Comparison of ENCODE assay signal across 8 cellular contexts in the genomic region with DNA sequence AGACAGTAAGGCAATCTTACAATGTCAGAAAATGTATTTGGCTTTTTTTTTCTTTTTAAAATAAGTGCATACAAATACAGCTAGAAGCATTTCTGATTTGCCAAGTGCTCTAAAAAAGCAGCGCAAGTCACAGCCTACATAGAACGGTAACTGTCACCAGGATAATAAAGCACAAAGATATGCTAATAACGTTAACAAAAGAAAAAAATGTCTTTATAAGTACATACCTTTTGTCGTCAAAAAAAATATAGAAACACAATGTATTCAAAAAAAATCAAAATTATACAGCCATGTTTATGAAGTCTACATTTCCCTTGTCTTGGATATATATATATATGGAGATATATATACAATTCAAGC. TPM values are rescaled to one million over a fixed set of nuclear protein-coding genes. Genes with fewer than 3 reads are reported as not detected.
DNase-seq lines count a peak whose midpoint lies in the region; FAIRE-seq and TF ChIP-seq lines count a peak whose summit lies in the region.

No MANE protein-coding gene starts in this region.

- intact Hi-C loops in activated CD4-positive, alpha-beta T cell treated with anti-CD3 and anti-CD28 coated beads, Interleukin-2, amount 10 ng/mL, durations not matched to agents 24 days and 14 days (cut with micrococcal nuclease) = loop anchor here (10.0 kb wide), 1 partner anchor 1258 kb away; a partner anchor contains a TSS
- intact Hi-C loops in kidney (cut with DNase I) = loop anchor here (10.0 kb wide), 1 partner anchor 478 kb away; no protein-coding TSS in a partner anchor

- TF ChIP-seq CTCF in kidney (IDR thresholded peaks at IDR 0.05; ENCODE audit: borderline replicate concordance, extremely low read depth, insufficient read depth) = no peak

- H3K27ac ChIP-seq in kidney (ENCODE audit: low read depth in 2 of 2, low read length in 2 of 2) = peak overlapping the region; percentile 100
- H3K27ac ChIP-seq in temporal lobe (ENCODE audit: low read depth, low read length) = peak overlapping the region; percentile 93

- peak overlapping the region; percentile 77 to 92 for H3K4me3 ChIP-seq in kidney (ENCODE audit: low read length in 2 of 2)

- H3K27ac Mint-ChIP-seq in activated CD4-positive, alpha-beta T cell treated with anti-CD3 and anti-CD28 coated beads, Interleukin-2, amount 10 ng/mL, durations not matched to agents 24 days and 14 days = peak overlapping the region; percentile 98
- peak overlapping the region; percentile 98 for H3K27ac Mint-ChIP-seq in activated naive CD8-positive, alpha-beta T cell

- peaks cover 2% of the 10 kb centered on the region for H3K27me3 Mint-ChIP-seq in activated CD4-positive, alpha-beta T cell treated with anti-CD3 and anti-CD28 coated beads, Interleukin-2, amount 10 ng/mL, durations not matched to agents 24 days and 14 days
- H3K27me3 Mint-ChIP-seq in activated naive CD8-positive, alpha-beta T cell = no peaks in the 10 kb centered on the region

- DNase-seq in activated CD4-positive, alpha-beta T cell treated with anti-CD3 and anti-CD28 coated beads, Interleukin-2, amount 10 ng/mL, durations not matched to agents 24 days and 14 days = no peak
- DNase-seq in activated CD4-positive, alpha-beta T cell treated with anti-CD3 and anti-CD28 coated beads for 4 hours = no peak
- DNase-seq in kidney (no peak), HCEC 1CT (no peak), mesenteric fat pad (ENCODE audit: low spot score) (no peak), RCC 7860 (ENCODE audit: low spot score) (no peak)

- no peaks in the 10 kb centered on the region for H3K9me3 ChIP-seq in kidney (ENCODE audit: control insufficient read depth in 1 of 2, low read length in 2 of 2)

- peak overlapping the region; percentile 78 to 99 for H3K9ac ChIP-seq in kidney (ENCODE audit: low read length in 2 of 2)

- H3K4me1 Mint-ChIP-seq in activated CD4-positive, alpha-beta T cell treated with anti-CD3 and anti-CD28 coated beads, Interleukin-2, amount 10 ng/mL, durations not matched to agents 24 days and 14 days = peaks cover 45% of the 10 kb centered on the region
- H3K4me1 Mint-ChIP-seq in activated naive CD8-positive, alpha-beta T cell (ENCODE audit: low read depth) = peaks cover 61% of the 10 kb centered on the region

- no peaks in the 10 kb centered on the region for H3K9me3 Mint-ChIP-seq in activated CD4-positive, alpha-beta T cell treated with anti-CD3 and anti-CD28 coated beads, Interleukin-2, amount 10 ng/mL, durations not matched to agents 24 days and 14 days
- H3K9me3 Mint-ChIP-seq in activated naive CD8-positive, alpha-beta T cell (ENCODE audit: low read depth) = no peaks in the 10 kb centered on the region

- peak overlapping the region; percentile 97 for H3K4me3 Mint-ChIP-seq in activated CD4-positive, alpha-beta T cell treated with anti-CD3 and anti-CD28 coated beads, Interleukin-2, amount 10 ng/mL, durations not matched to agents 24 days and 14 days
- peak overlapping the region; percentile 87 for H3K4me3 Mint-ChIP-seq in activated naive CD8-positive, alpha-beta T cell

- peaks cover 10 to 12% of the 10 kb centered on the region in 2 donors for H3K4me1 ChIP-seq in kidney (ENCODE audit: control insufficient read depth in 1 of 2, insufficient read depth in 1 of 2, low read depth in 1 of 2, low read length in 2 of 2)

- no peak for FAIRE-seq in kidney (lab: Jason Lieb, UNC)
- FAIRE-seq in RCC 7860 (lab: Jason Lieb, UNC) = no peak

- peaks cover 7 to 42% of the 10 kb centered on the region in 2 donors for H3K36me3 ChIP-seq in kidney (ENCODE audit: control insufficient read depth in 1 of 2, insufficient read depth in 2 of 2, low read length in 2 of 2)

- H3K36me3 Mint-ChIP-seq in activated CD4-positive, alpha-beta T cell treated with anti-CD3 and anti-CD28 coated beads, Interleukin-2, amount 10 ng/mL, durations not matched to agents 24 days and 14 days (ENCODE audit: low read depth) = peaks cover 63% of the 10 kb centered on the region
- H3K36me3 Mint-ChIP-seq in activated naive CD8-positive, alpha-beta T cell = peaks cover 39% of the 10 kb centered on the region

RNA-seq across cellular contexts. Expression of a gene that starts 3.3 kb away (rescaled TPM):
- total RNA-seq in activated CD4-positive, alpha-beta T cell treated with anti-CD3 and anti-CD28 coated beads, Interleukin-2, amount 10 ng/mL, durations not matched to agents 24 days and 14 days = 206 and 217 TPM in 2 replicates
- total RNA-seq in kidney = 130 TPM
- polyA plus RNA-seq in kidney (ENCODE audit: insufficient read depth, low read depth, low replicate concordance) = 53.8 TPM
- 85.6 TPM for total RNA-seq in temporal lobe
- 108 TPM for total RNA-seq in mesenteric fat pad
